Comparison of ENCODE assay signal across 12 cellular contexts in genomic region chr10:119650062-119650461, GRCh38. TPM values are rescaled to one million over a fixed set of nuclear protein-coding genes. Genes with fewer than 3 reads are reported as not detected.
DNase-seq lines count a peak whose midpoint lies in the region; ATAC-seq and TF ChIP-seq lines count a peak whose summit lies in the region.
"Had no signal": no experiment of that assay in that cellular context is flagged by ENCODE, and none has a peak within 500 bp of the region (broad histone marks: within the 10 kb centered on the region; RNA-seq: fewer than 3 reads in every experiment).

No MANE protein-coding gene starts in this region.

- H3F3A ChIP-seq in SU-DHL-6 (ENCODE audit: insufficient read depth) = peaks cover 10% of the 10 kb centered on the region

- H2AFZ ChIP-seq in SU-DHL-6 (ENCODE audit: low read depth, low read length, severe bottlenecking) = peak overlapping the region; percentile 87

- H4K20me1 ChIP-seq in SU-DHL-6 (ENCODE audit: low read depth, low read length) = no peaks in the 10 kb centered on the region

- H3K4me1 ChIP-seq in iPS-20b (ENCODE audit: insufficient read depth, low read length) (peaks cover 16% of the 10 kb centered on the region), stomach smooth muscle (ENCODE audit: control insufficient read depth, insufficient read depth, low read length) (peaks cover 18% of the 10 kb centered on the region)

- peak overlapping the region; percentile 97 for H3K4me3 Mint-ChIP-seq in activated naive CD4-positive, alpha-beta T cell treated with anti-CD3 and anti-CD28 coated beads for 36 hours

- ATAC-seq in left colon = no peak

- peak overlapping the region; percentile 95 for H3K27ac Mint-ChIP-seq in activated naive CD4-positive, alpha-beta T cell treated with anti-CD3 and anti-CD28 coated beads for 36 hours

- CTCF ChIA-PET in activated naive CD4-positive, alpha-beta T cell treated with anti-CD3 and anti-CD28 coated beads for 36 hours (lab: Charles Lee) = interaction anchor here (0.6 to 1.8 kb wide), 5 partner anchors 37 to 451 kb away, joined by 3 to 6 read pairs (median 3); no protein-coding TSS in a partner anchor

- no peaks in the 10 kb centered on the region for H3K27me3 Mint-ChIP-seq in activated naive CD4-positive, alpha-beta T cell treated with anti-CD3 and anti-CD28 coated beads for 36 hours (ENCODE audit: low read depth)

- no peak for TF ChIP-seq CTCF in SU-DHL-6 (IDR thresholded peaks at IDR 0.05; ENCODE audit: insufficient read depth, low read length, poor library complexity, severe bottlenecking)

- no peaks in the 10 kb centered on the region for H3K9me2 ChIP-seq in SU-DHL-6 (replicated peaks; ENCODE audit: insufficient read depth, low read length)

- H3K27ac ChIP-seq in SU-DHL-6 (ENCODE audit: low read depth, low read length) = no peak overlapping the region
- H3K27ac ChIP-seq in iPS-20b (ENCODE audit: low read length) = no peak overlapping the region
- H3K27ac ChIP-seq in stomach smooth muscle (ENCODE audit: low read length) = peak overlapping the region; percentile 99

- no peaks in the 10 kb centered on the region for H3K36me3 ChIP-seq in SU-DHL-6 (ENCODE audit: low read length)
- no peaks in the 10 kb centered on the region for H3K36me3 ChIP-seq in iPS-20b (ENCODE audit: insufficient read depth, low read depth, low read length)
- H3K36me3 ChIP-seq in stomach smooth muscle (ENCODE audit: control insufficient read depth in 2 of 2, insufficient read depth in 2 of 2, low read length in 2 of 2) = no peaks in the 10 kb centered on the region

- H3K4me2 ChIP-seq in SU-DHL-6 (ENCODE audit: low read depth, low read length, poor library complexity, severe bottlenecking) = peak overlapping the region; percentile 69

- intact Hi-C loops in activated naive CD4-positive, alpha-beta T cell treated with anti-CD3 and anti-CD28 coated beads for 36 hours (cut with micrococcal nuclease) = loop anchor here (2.0 to 10.0 kb wide), 2 partner anchors 107 to 895 kb away; partner anchors contain the start of genes CACUL1 and RGS10
- intact Hi-C loops in left colon (cut with DNase I, micrococcal nuclease) = no loop called here

- H3K4me3 ChIP-seq in SU-DHL-6 (ENCODE audit: insufficient read depth, low read length, poor library complexity, severe bottlenecking) = peak overlapping the region; percentile 71
- peak overlapping the region; percentile 90 for H3K4me3 ChIP-seq in iPS-20b (ENCODE audit: low read length)
- no peak overlapping the region for H3K4me3 ChIP-seq in stomach smooth muscle (ENCODE audit: low read length in 2 of 2)

- H3K27me3 ChIP-seq in SU-DHL-6 (ENCODE audit: low read length) (no peaks in the 10 kb centered on the region), iPS-20b (ENCODE audit: insufficient read depth, low read length) (peaks cover 6% of the 10 kb centered on the region; the same call in 1 of the 2 replicates), stomach smooth muscle (ENCODE audit: control insufficient read depth in 1 of 2, insufficient read depth in 2 of 2, low read length in 2 of 2) (no peaks in the 10 kb centered on the region)
- H3K27me3 ChIP-seq: testis had no signal

- H3K9ac ChIP-seq in SU-DHL-6 (ENCODE audit: low read length) (peak overlapping the region; percentile 68), iPS-20b (ENCODE audit: low read depth, low read length) (no peak overlapping the region; the same call in 1 of the 2 replicates), stomach smooth muscle (ENCODE audit: low read length in 2 of 2) (no peak overlapping the region)

- H3K36me3 Mint-ChIP-seq in activated naive CD4-positive, alpha-beta T cell treated with anti-CD3 and anti-CD28 coated beads for 36 hours (ENCODE audit: low read depth) = peaks cover 2% of the 10 kb centered on the region

- no peak for DNase-seq in activated naive CD4-positive, alpha-beta T cell treated with anti-CD3 and anti-CD28 coated beads for 36 hours
- DNase-seq in activated naive CD4-positive, alpha-beta T cell treated with anti-CD3 and anti-CD28 coated beads, Interleukin-2, amount 50 U/mL, for 16 hours = no peak
- DNase-seq in left colon (no peak), EL (no peak)
- no peak for DNase-seq in activated effector memory CD4-positive, alpha-beta T cell treated with Interleukin-2 at 50 U/mL for 16 hours
- DNase-seq: dermis blood vessel endothelial cell, foreskin fibroblast, NCI-H2029 treated with DMSO at 0.1 percent for 48 hours, testis had no signal

- no peaks in the 10 kb centered on the region; the same call in 1 of the 2 replicates for H3K9me3 ChIP-seq in SU-DHL-6 (ENCODE audit: insufficient read depth, low read length)
- peaks cover 3% of the 10 kb centered on the region; the same call in 1 of the 2 replicates for H3K9me3 ChIP-seq in iPS-20b (ENCODE audit: insufficient read depth, low read depth, low read length)
- no peaks in the 10 kb centered on the region for H3K9me3 ChIP-seq in stomach smooth muscle (ENCODE audit: control insufficient read depth in 2 of 2, low read length in 2 of 2)
- H3K9me3 ChIP-seq: testis had no signal

- peaks cover 29% of the 10 kb centered on the region for H3K4me1 Mint-ChIP-seq in activated naive CD4-positive, alpha-beta T cell treated with anti-CD3 and anti-CD28 coated beads for 36 hours (ENCODE audit: low read depth)

- no peaks in the 10 kb centered on the region for H3K79me2 ChIP-seq in SU-DHL-6 (ENCODE audit: insufficient read depth, low read length)

- H3K9me3 Mint-ChIP-seq in activated naive CD4-positive, alpha-beta T cell treated with anti-CD3 and anti-CD28 coated beads for 36 hours = no peaks in the 10 kb centered on the region

RNA-seq across cellular contexts. Expression of gene BAG3, which starts 1.1 kb away (rescaled TPM):
- total RNA-seq in activated naive CD4-positive, alpha-beta T cell treated with anti-CD3 and anti-CD28 coated beads for 36 hours = 10 to 100 TPM; 20.9 to 24.3 TPM
- 10 to 100 TPM; 26.4 to 26.9 TPM for total RNA-seq in left colon

RNA-seq across cellular contexts. Expression of gene TIAL1, which starts 53.3 kb away (rescaled TPM):
- total RNA-seq in activated naive CD4-positive, alpha-beta T cell treated with anti-CD3 and anti-CD28 coated beads for 36 hours = 100 to 1,000 TPM; 184 to 192 TPM
- 10 to 100 TPM; 92.8 to 97.0 TPM for total RNA-seq in left colon

Comparison
In these comparisons a context has a peak if more than half of its experiments do, and no peak if none do; other contexts are left out.
1. H3K4me3 ChIP-seq: peak in SU-DHL-6 (single experiment) and iPS-20b (single experiment); none in stomach smooth muscle (0 of 2).